1 cellular context compared by ENCODE assay signal in genomic region chr15:88586401-88587162, GRCh38.
TF ChIP-seq lines count a peak whose summit lies in the region.

No MANE protein-coding gene starts in this region.

TF ChIP-seq in K562, 482 proteins besides CTCF, POLR2A, EP300 and RAD21 (continued from another document):
- peak; percentile 33 for TF ChIP-seq PRDM10 (IDR thresholded peaks at IDR 0.05; ENCODE audit: partially characterized antibody)
